ENCODE assay signal across 8 cellular contexts in the genomic region with DNA sequence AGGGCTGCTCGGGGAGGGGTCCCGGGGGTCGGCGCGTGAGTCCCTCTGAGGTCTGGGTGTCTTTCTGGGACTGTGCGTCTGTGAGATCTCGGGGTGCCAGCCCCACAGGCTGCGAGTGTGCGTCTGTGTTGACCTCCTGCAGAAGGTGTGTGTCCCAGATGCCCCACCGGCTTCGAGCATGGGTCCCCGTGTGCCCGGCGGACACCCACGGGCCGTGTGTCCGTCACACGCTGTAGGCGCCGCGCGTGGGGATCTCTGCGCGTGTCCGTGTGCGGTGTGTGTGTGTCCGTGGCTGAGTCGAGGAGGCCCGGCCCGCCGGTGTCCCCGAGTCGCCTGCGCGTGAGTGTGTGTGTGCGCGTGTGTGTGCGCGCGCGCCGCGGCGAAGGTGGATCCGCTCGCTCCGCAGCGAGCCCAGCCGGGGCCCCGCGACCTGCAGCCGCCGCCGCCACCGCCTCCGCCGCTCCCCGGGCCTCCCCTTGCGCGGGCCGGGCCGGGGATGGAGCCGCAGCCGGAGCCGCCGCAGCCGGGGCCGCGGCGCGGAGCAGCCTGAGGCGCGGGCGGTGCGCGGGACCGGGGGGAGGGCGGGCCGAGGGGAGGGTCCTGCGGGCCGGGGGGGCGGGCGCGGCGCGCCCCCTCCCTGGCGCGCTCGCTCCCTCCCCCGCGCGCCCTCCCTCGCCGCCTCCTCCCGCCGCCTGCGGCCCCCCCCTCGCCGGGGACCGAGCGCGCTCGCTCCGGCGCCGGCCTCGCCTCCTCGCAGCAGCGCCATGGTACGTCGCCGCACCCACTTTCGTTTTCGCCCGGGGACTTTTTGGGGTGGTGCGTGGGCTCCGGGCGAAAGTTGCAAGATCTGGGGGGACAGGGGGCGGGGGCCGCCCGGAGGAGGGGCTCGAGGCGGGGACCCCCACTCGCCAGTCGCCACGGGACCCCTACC. TPM values are rescaled to one million over a fixed set of nuclear protein-coding genes. Genes with fewer than 3 reads are reported as not detected.
DNase-seq lines count a peak whose midpoint lies in the region; ATAC-seq, FAIRE-seq and TF ChIP-seq lines count a peak whose summit lies in the region.

No MANE protein-coding gene starts in this region.

- H3K27ac ChIP-seq in A549 = peak overlapping the region; percentile 95 to 100
- no peak overlapping the region for H3K27ac ChIP-seq in PC-3 (ENCODE audit: low read length)
- H3K27ac ChIP-seq in pancreas = peak overlapping the region; percentile 81 to 99 (median 98)
- H3K27ac ChIP-seq in uterus = peak overlapping the region; percentile 100

- no peak for TF ChIP-seq EP300 in A549 (IDR thresholded peaks at IDR 0.05)

- TF ChIP-seq CTCF in A549 (IDR thresholded peaks at IDR 0.05) = no peak
- TF ChIP-seq CTCF in PC-3 (conservative IDR thresholded peaks at IDR 0.05; ENCODE audit: low read depth, low read length) = no peak
- TF ChIP-seq CTCF in pancreas (IDR thresholded peaks at IDR 0.05) = no peak
- TF ChIP-seq CTCF in uterus (IDR thresholded peaks at IDR 0.05) = no peak

- H3K4me1 ChIP-seq in A549 (peaks cover 33% of the 10 kb centered on the region), PC-3 (ENCODE audit: insufficient read depth, low read length) (no peaks in the 10 kb centered on the region; the same call in 1 of the 2 replicates), pancreas (peaks cover 0 to 13% (median 0%) of the 10 kb centered on the region in 3 donors), uterus (peaks cover 0 to 13% of the 10 kb centered on the region in 2 donors)

- H4K20me1 ChIP-seq in PC-3 (ENCODE audit: low read length) = no peaks in the 10 kb centered on the region

- FAIRE-seq in A549 (lab: Jason Lieb, UNC) = no peak
- no peak for FAIRE-seq in pancreas (lab: Jason Lieb, UNC)

- H3K27me3 ChIP-seq in PC-3 (ENCODE audit: low read length) (no peaks in the 10 kb centered on the region), pancreas (no peaks in the 10 kb centered on the region), uterus (no peaks in the 10 kb centered on the region)

- peak overlapping the region; percentile 81 for H2AFZ ChIP-seq in PC-3 (ENCODE audit: low read length)

- TF ChIP-seq POLR2A in A549 (IDR thresholded peaks at IDR 0.05; ENCODE audit: low read length) (0 out of 2 replicates have a peak, but pooled peaks have one; percentile 4), uterus (IDR thresholded peaks at IDR 0.05) (peak; percentile 48 to 67)

- intact Hi-C loops in PC-3 (cut with micrococcal nuclease) = no loop called here
- intact Hi-C loops in pancreas (cut with DNase I) = no loop called here
- intact Hi-C loops in uterus (cut with DNase I; ENCODE audit: low total_unique reads) = no loop called here

- BruUV-seq in PC-3 (replicated peaks; lab: Mats Ljungman, UMichigan) = no TSS peak

- ATAC-seq in A549 (peak in 1 of 2 experiments; percentile 11; a peak in 3 of 6 replicates), GM18909 (IDR thresholded peaks at IDR 0.05; ENCODE audit: poor library complexity, unreplicated experiment) (peak; percentile 38), PC-3 (peak; percentile 49), pancreas (peak; percentile 49 to 70 (median 53)), HG02870 (IDR thresholded peaks at IDR 0.05; ENCODE audit: unreplicated experiment) (no peak)

- no peaks in the 10 kb centered on the region for H3K9me3 ChIP-seq in A549
- H3K9me3 ChIP-seq in PC-3 (ENCODE audit: low read length) = no peaks in the 10 kb centered on the region
- H3K9me3 ChIP-seq in pancreas = no peaks in the 10 kb centered on the region
- no peaks in the 10 kb centered on the region for H3K9me3 ChIP-seq in uterus

- H3K4me2 ChIP-seq in A549 (peak overlapping the region; percentile 87), PC-3 (ENCODE audit: low read length) (peak overlapping the region; percentile 92)

- no peaks in the 10 kb centered on the region for H3K9me2 ChIP-seq in PC-3 (replicated peaks; ENCODE audit: low read length)

- WGBS in A549 (ENCODE audit: missing lambda C conversion rate) = no CpG with 5 or more reads among the region's 126 CpGs
- WGBS in pancreas, 2 donors = 0 to 1% methylated on average over 40 to 117 of the region's 126 CpGs

- no peaks in the 10 kb centered on the region for H3K36me3 ChIP-seq in PC-3 (ENCODE audit: low read depth, low read length)
- no peaks in the 10 kb centered on the region for H3K36me3 ChIP-seq in pancreas
- H3K36me3 ChIP-seq in uterus = no peaks in the 10 kb centered on the region

- H3K9ac ChIP-seq in PC-3 (ENCODE audit: low read length) = peak overlapping the region; percentile 61

- DNase-seq in A549 (ENCODE audit: low read depth in 1 of 2, low spot score in 1 of 2) (no peak), PC-3 (peak; percentile 42), activated gamma-delta T cell treated with Interleukin-2 at 50 U/mL for 16 hours (peak; percentile 61), globus pallidus (ENCODE audit: low spot score) (peak; percentile 75), pancreas (peak; percentile 75 to 90 (median 78)), uterus (peak; percentile 63 to 65)

- CTCF ChIA-PET in A549 (lab: Yijun Ruan, JAX) = interaction anchor here (1.3 kb wide), 1 partner anchor 80 kb away, joined by 3 read pairs; no protein-coding TSS in a partner anchor
- CTCF ChIA-PET in PC-3 (lab: Charles Lee) = no interaction called here

- H3F3A ChIP-seq in PC-3 (ENCODE audit: low read length, unreplicated experiment) = no peaks in the 10 kb centered on the region

- H3K79me2 ChIP-seq in PC-3 (ENCODE audit: low read length) = peaks cover 25% of the 10 kb centered on the region

- POLR2A ChIA-PET in A549 (lab: Yijun Ruan, JAX) (no interaction called here), PC-3 (lab: Charles Lee; ENCODE audit: unreplicated experiment) (no interaction called here)

- H3K4me3 ChIP-seq in A549 (peak overlapping the region; percentile 97), PC-3 (ENCODE audit: low read length) (peak overlapping the region; percentile 73), pancreas (peak overlapping the region; percentile 61 to 99 (median 82)), uterus (peak overlapping the region; percentile 93 to 100)

- TF ChIP-seq RAD21 in A549 (conservative IDR thresholded peaks at IDR 0.05 in 1 of 2, IDR thresholded peaks at IDR 0.05 in 1 of 2) = no peak

TF ChIP-seq in A549, 52 proteins besides CTCF, POLR2A, EP300 and RAD21 (continues in another document):
- no peak for TF ChIP-seq ZNF302 (CRISPR knock-in tag; IDR thresholded peaks at IDR 0.05)
- peak in 1 of 2 experiments; percentile 48; a peak in 1 of 5 replicates for TF ChIP-seq JUN (IDR thresholded peaks at IDR 0.05)
- TF ChIP-seq, protein P1, sequence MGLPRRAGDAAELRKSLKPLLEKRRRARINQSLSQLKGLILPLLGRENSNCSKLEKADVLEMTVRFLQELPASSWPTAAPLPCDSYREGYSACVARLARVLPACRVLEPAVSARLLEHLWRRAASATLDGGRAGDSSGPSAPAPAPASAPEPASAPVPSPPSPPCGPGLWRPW (IDR thresholded peaks at IDR 0.05) = no peak
- TF ChIP-seq HEYL (CRISPR knock-in tag; IDR thresholded peaks at IDR 0.05) = no peak
- no peak for TF ChIP-seq ESRRA (IDR thresholded peaks at IDR 0.05; ENCODE audit: borderline replicate concordance, low read length)
- TF ChIP-seq FOSL2 (IDR thresholded peaks at IDR 0.05) = no peak
- TF ChIP-seq FOSL2 (CRISPR knock-in tag; IDR thresholded peaks at IDR 0.05) = no peak
- TF ChIP-seq RARB (CRISPR knock-in tag; IDR thresholded peaks at IDR 0.05) = no peak
- TF ChIP-seq, protein P2, sequence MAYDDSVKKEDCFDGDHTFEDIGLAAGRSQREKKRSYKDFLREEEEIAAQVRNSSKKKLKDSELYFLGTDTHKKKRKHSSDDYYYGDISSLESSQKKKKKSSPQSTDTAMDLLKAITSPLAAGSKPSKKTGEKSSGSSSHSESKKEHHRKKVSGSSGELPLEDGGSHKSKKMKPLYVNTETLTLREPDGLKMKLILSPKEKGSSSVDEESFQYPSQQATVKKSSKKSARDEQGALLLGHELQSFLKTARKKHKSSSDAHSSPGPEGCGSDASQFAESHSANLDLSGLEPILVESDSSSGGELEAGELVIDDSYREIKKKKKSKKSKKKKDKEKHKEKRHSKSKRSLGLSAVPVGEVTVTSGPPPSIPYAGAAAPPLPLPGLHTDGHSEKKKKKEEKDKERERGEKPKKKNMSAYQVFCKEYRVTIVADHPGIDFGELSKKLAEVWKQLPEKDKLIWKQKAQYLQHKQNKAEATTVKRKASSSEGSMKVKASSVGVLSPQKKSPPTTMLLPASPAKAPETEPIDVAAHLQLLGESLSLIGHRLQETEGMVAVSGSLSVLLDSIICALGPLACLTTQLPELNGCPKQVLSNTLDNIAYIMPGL (CRISPR knock-in tag; IDR thresholded peaks at IDR 0.05; ENCODE audit: borderline replicate concordance) = no peak
- no peak for TF ChIP-seq FOSB (CRISPR knock-in tag; IDR thresholded peaks at IDR 0.05)
- no peak for TF ChIP-seq ELK1 (IDR thresholded peaks at IDR 0.05; ENCODE audit: low read depth, low read length)
- TF ChIP-seq PHF8 (IDR thresholded peaks at IDR 0.05; ENCODE audit: borderline replicate concordance, low read depth) = 0 out of 2 replicates have a peak, but pooled peaks have one; percentile 20
- peak; percentile 44; the same call in 1 of the 2 replicates for TF ChIP-seq MAX (IDR thresholded peaks at IDR 0.05)
- TF ChIP-seq NPAS2 (CRISPR knock-in tag; IDR thresholded peaks at IDR 0.05; ENCODE audit: borderline replicate concordance) = no peak
- TF ChIP-seq MAZ (IDR thresholded peaks at IDR 0.05; ENCODE audit: borderline replicate concordance, low read depth, low read length) = no peak

RNA-seq across cellular contexts. Expression of gene NFIC, which starts 7.2 kb away (rescaled TPM):
- 2.6 and 4.7 TPM in 2 replicates for polyA plus RNA-seq in A549 (2011; rRNA removed)
- polyA plus RNA-seq in A549 (2012; cell fraction: cytosol; rRNA removed) = 8.9 and 14.2 TPM in 2 replicates
- polyA plus RNA-seq in A549 (2012; cell fraction: nucleus; rRNA removed) = 20.1 and 22.9 TPM in 2 replicates
- polyA plus RNA-seq in A549 (2017; fragmentation: RNase III; extraction: RNeasy Plus Mini Kit Qiagen cat#74134 plus additional on column Dnase treatment) = 34.6 to 36.4 TPM (median 34.9 TPM) in 3 replicates
- 10.5 and 14.6 TPM in 2 replicates for polyA minus RNA-seq in A549 (2011; rRNA and poly(A)+ RNA removed)
- total RNA-seq in PC-3 (2014; rRNA removed) = 31.7 and 49.6 TPM in 2 replicates
- total RNA-seq in pancreas = 100 to 1,000 TPM; 106 to 203 (median 127) TPM
- polyA plus RNA-seq in pancreas = 10 to 100 TPM; 21.3 to 74.9 TPM
- 100 to 1,000 TPM in 2 of 4 donors, 10 to 100 TPM in 2; 18.5 to 361 (median 82.9) TPM for total RNA-seq in uterus

Comparison
In these comparisons a context has a peak if more than half of its experiments do, and no peak if none do; other contexts are left out.
1. DNase-seq: peak in PC-3 (single experiment), activated gamma-delta T cell treated with Interleukin-2 at 50 U/mL for 16 hours (single experiment), globus pallidus (single experiment), pancreas (6 of 6) and uterus (2 of 2); none in A549 (0 of 2).
2. Peak in every context shown above with its lines, with median percentiles within 50 percentile points of each other: H3K4me3 ChIP-seq.